ENCODE assay signal across 8 cellular contexts in genomic region chr4:101730291-101731117, GRCh38.
DNase-seq lines count a peak whose midpoint lies in the region; ATAC-seq and TF ChIP-seq lines count a peak whose summit lies in the region.

No MANE protein-coding gene starts in this region.

- peak; percentile 79 for TF ChIP-seq CTCF in DOHH2 (IDR thresholded peaks at IDR 0.05; ENCODE audit: low read depth, low read length, poor library complexity, severe bottlenecking)
- peak; percentile 42 to 79 (median 70) for TF ChIP-seq CTCF in Peyer's patch (IDR thresholded peaks at IDR 0.05)
- peak; percentile 66 for TF ChIP-seq CTCF in glutamatergic neuron (IDR thresholded peaks at IDR 0.05; ENCODE audit: partially characterized antibody, unreplicated experiment)
- TF ChIP-seq CTCF in progenitor cell of endocrine pancreas (IDR thresholded peaks at IDR 0.05; ENCODE audit: unreplicated experiment) = peak; percentile 77

- H3K4me1 Mint-ChIP-seq in glutamatergic neuron (ENCODE audit: low read depth, unreplicated experiment) (no peaks in the 10 kb centered on the region), progenitor cell of endocrine pancreas (ENCODE audit: low read depth) (no peaks in the 10 kb centered on the region)

- H3K27ac ChIP-seq in DOHH2 (ENCODE audit: low read depth, low read length) (no peak overlapping the region), Peyer's patch (no peak overlapping the region)

- H3K4me1 ChIP-seq in DOHH2 (ENCODE audit: control insufficient read depth, low read length) = no peaks in the 10 kb centered on the region
- H3K4me1 ChIP-seq in Peyer's patch = no peaks in the 10 kb centered on the region

- H3K27me3 Mint-ChIP-seq in glutamatergic neuron (ENCODE audit: unreplicated experiment) = peaks cover 1% of the 10 kb centered on the region
- H3K27me3 Mint-ChIP-seq in progenitor cell of endocrine pancreas = no peaks in the 10 kb centered on the region

- H3K4me3 Mint-ChIP-seq in glutamatergic neuron (ENCODE audit: unreplicated experiment) (no peak overlapping the region), progenitor cell of endocrine pancreas (ENCODE audit: low read depth) (no peak overlapping the region)

- TF ChIP-seq POLR2A in Peyer's patch (IDR thresholded peaks at IDR 0.05) = no peak

- no peak overlapping the region for H3K4me2 ChIP-seq in DOHH2 (ENCODE audit: low read length)

- no peaks in the 10 kb centered on the region for H3K79me2 ChIP-seq in DOHH2 (ENCODE audit: control insufficient read depth, low read length)

- H3K4me3 ChIP-seq in DOHH2 (ENCODE audit: low read length) (no peak overlapping the region), Peyer's patch (no peak overlapping the region)

- no peaks in the 10 kb centered on the region for H3F3A ChIP-seq in DOHH2 (ENCODE audit: control insufficient read depth, insufficient read depth)

- H3K9me2 ChIP-seq in DOHH2 (replicated peaks; ENCODE audit: control insufficient read depth, low read length) = no peaks in the 10 kb centered on the region

- no peaks in the 10 kb centered on the region for H4K20me1 ChIP-seq in DOHH2 (ENCODE audit: control insufficient read depth, insufficient read depth, low read depth, low read length)

- H3K9me3 ChIP-seq in DOHH2 (ENCODE audit: control insufficient read depth, insufficient read depth, low read length) (no peaks in the 10 kb centered on the region), Peyer's patch (no peaks in the 10 kb centered on the region)

- H3K27ac Mint-ChIP-seq in glutamatergic neuron (ENCODE audit: unreplicated experiment) = no peak overlapping the region
- no peak overlapping the region for H3K27ac Mint-ChIP-seq in progenitor cell of endocrine pancreas

- DNase-seq in HT-29 (ENCODE audit: low spot score) = peak; percentile 88
- DNase-seq in Peyer's patch = peak; percentile 55 to 85 (median 69)
- DNase-seq in activated effector memory CD4-positive, alpha-beta T cell treated with Interleukin-2 at 50 U/mL for 16 hours = peak; percentile 9
- DNase-seq in glutamatergic neuron = peak; percentile 62
- DNase-seq in progenitor cell of endocrine pancreas (ENCODE audit: low spot score, unreplicated experiment) = peak; percentile 32

- H3K36me3 ChIP-seq in DOHH2 (ENCODE audit: control insufficient read depth, low read length) = no peaks in the 10 kb centered on the region
- H3K36me3 ChIP-seq in Peyer's patch = no peaks in the 10 kb centered on the region

- H3K9me3 Mint-ChIP-seq in glutamatergic neuron (ENCODE audit: unreplicated experiment) = no peaks in the 10 kb centered on the region
- no peaks in the 10 kb centered on the region for H3K9me3 Mint-ChIP-seq in progenitor cell of endocrine pancreas (ENCODE audit: low read depth)

- no peaks in the 10 kb centered on the region for H3K27me3 ChIP-seq in DOHH2 (ENCODE audit: control insufficient read depth, low read length)
- H3K27me3 ChIP-seq in Peyer's patch = no peaks in the 10 kb centered on the region

- H3K36me3 Mint-ChIP-seq in glutamatergic neuron (ENCODE audit: unreplicated experiment) (no peaks in the 10 kb centered on the region), progenitor cell of endocrine pancreas (ENCODE audit: insufficient read depth) (no peaks in the 10 kb centered on the region)

- ATAC-seq in GM21447 (IDR thresholded peaks at IDR 0.05; ENCODE audit: unreplicated experiment) = peak; percentile 95
- no peak for ATAC-seq in HG02763 (IDR thresholded peaks at IDR 0.05; ENCODE audit: unreplicated experiment)

Comparison
In these comparisons a context has a peak if more than half of its experiments do, and no peak if none do; other contexts are left out.
1. DNase-seq: peak in every context shown above with its lines; median percentile 88 in HT-29; 69 in Peyer's patch; 62 in glutamatergic neuron; 32 in progenitor cell of endocrine pancreas; 9 in activated effector memory CD4-positive, alpha-beta T cell treated with Interleukin-2 at 50 U/mL for 16 hours.